1 cellular context compared by ENCODE assay signal in the genomic region with DNA sequence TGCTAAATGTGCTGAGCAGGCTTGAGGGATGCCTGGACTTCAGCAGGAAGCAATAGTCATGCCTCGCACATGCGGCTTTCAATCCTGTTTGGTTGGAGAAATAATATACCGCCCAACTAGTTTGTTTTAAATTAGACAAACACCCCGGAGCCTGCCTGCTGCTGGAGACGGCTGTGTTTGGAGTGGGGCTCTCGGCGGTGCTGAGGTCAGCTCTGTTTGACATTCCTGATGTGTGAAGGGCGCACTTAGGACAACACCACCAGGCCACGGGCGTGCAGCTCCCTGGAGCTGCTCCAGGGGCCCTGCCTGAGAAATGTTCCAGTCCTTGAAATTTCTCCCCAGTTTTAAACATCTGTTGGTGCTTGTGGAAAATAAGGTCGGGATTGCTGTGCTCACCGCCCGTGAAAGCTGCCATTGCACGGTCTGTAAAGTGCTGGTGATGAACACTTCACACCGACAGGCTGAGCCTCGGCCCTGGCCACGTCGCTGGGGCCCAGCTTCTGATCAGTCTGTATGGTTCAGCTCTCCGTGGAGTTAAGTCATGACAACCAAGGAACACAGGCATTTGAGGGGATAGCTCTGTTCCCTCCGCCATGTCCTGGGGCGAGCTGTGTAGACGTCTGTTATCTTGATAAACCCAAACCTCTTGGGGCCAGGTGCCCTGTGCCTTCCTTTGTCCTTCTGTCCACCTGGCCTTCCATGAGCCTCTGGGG.
TF ChIP-seq lines count a peak whose summit lies in the region.

No MANE protein-coding gene starts in this region.

TF ChIP-seq in HepG2, 621 proteins besides CTCF, POLR2A, EP300 and RAD21 (continued from another document and continues in another):
- TF ChIP-seq, protein P1, sequence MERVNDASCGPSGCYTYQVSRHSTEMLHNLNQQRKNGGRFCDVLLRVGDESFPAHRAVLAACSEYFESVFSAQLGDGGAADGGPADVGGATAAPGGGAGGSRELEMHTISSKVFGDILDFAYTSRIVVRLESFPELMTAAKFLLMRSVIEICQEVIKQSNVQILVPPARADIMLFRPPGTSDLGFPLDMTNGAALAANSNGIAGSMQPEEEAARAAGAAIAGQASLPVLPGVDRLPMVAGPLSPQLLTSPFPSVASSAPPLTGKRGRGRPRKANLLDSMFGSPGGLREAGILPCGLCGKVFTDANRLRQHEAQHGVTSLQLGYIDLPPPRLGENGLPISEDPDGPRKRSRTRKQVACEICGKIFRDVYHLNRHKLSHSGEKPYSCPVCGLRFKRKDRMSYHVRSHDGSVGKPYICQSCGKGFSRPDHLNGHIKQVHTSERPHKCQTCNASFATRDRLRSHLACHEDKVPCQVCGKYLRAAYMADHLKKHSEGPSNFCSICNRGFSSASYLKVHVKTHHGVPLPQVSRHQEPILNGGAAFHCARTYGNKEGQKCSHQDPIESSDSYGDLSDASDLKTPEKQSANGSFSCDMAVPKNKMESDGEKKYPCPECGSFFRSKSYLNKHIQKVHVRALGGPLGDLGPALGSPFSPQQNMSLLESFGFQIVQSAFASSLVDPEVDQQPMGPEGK (CRISPR knock-in tag; IDR thresholded peaks at IDR 0.05): 0 out of 2 replicates have a peak, but pooled peaks have one; percentile 22
- no peak for TF ChIP-seq ZNF713 (CRISPR knock-in tag; IDR thresholded peaks at IDR 0.05)
- TF ChIP-seq SPEN (CRISPR knock-in tag; IDR thresholded peaks at IDR 0.05; ENCODE audit: low read depth): 0 out of 2 replicates have a peak, but pooled peaks have one; percentile 28
- no peak for TF ChIP-seq NBN (conservative IDR thresholded peaks at IDR 0.05)
- TF ChIP-seq, protein P2, sequence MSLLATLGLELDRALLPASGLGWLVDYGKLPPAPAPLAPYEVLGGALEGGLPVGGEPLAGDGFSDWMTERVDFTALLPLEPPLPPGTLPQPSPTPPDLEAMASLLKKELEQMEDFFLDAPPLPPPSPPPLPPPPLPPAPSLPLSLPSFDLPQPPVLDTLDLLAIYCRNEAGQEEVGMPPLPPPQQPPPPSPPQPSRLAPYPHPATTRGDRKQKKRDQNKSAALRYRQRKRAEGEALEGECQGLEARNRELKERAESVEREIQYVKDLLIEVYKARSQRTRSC (CRISPR knock-in tag; IDR thresholded peaks at IDR 0.05; ENCODE audit: low read depth): 0 out of 2 replicates have a peak, but pooled peaks have one; percentile 55
- no peak for TF ChIP-seq ZNF792 (CRISPR knock-in tag; IDR thresholded peaks at IDR 0.05)
- no peak for TF ChIP-seq STAG1 (CRISPR knock-in tag; IDR thresholded peaks at IDR 0.05)
- TF ChIP-seq, protein P3, sequence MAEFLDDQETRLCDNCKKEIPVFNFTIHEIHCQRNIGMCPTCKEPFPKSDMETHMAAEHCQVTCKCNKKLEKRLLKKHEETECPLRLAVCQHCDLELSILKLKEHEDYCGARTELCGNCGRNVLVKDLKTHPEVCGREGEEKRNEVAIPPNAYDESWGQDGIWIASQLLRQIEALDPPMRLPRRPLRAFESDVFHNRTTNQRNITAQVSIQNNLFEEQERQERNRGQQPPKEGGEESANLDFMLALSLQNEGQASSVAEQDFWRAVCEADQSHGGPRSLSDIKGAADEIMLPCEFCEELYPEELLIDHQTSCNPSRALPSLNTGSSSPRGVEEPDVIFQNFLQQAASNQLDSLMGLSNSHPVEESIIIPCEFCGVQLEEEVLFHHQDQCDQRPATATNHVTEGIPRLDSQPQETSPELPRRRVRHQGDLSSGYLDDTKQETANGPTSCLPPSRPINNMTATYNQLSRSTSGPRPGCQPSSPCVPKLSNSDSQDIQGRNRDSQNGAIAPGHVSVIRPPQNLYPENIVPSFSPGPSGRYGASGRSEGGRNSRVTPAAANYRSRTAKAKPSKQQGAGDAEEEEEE (CRISPR knock-in tag; IDR thresholded peaks at IDR 0.05; ENCODE audit: borderline replicate concordance): no peak
- 0 out of 2 replicates have a peak, but pooled peaks have one; percentile 48 for TF ChIP-seq ATF7-NPFF (CRISPR knock-in tag; IDR thresholded peaks at IDR 0.05; ENCODE audit: low read depth)
- no peak for TF ChIP-seq ATF6 (CRISPR knock-in tag; conservative IDR thresholded peaks at IDR 0.05)
- TF ChIP-seq, protein P4, sequence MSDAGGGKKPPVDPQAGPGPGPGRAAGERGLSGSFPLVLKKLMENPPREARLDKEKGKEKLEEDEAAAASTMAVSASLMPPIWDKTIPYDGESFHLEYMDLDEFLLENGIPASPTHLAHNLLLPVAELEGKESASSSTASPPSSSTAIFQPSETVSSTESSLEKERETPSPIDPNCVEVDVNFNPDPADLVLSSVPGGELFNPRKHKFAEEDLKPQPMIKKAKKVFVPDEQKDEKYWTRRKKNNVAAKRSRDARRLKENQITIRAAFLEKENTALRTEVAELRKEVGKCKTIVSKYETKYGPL (CRISPR knock-in tag; IDR thresholded peaks at IDR 0.05): no peak
- TF ChIP-seq RFX1 (IDR thresholded peaks at IDR 0.05): no peak
- no peak for TF ChIP-seq ATF3 (CRISPR knock-in tag; IDR thresholded peaks at IDR 0.05)
- peak; percentile 44; the same call in 1 of the 2 replicates for TF ChIP-seq ZNF564 (CRISPR knock-in tag; IDR thresholded peaks at IDR 0.05)
- TF ChIP-seq TRIM24 (CRISPR knock-in tag; IDR thresholded peaks at IDR 0.05): no peak
- peak; percentile 43; the same call in 1 of the 2 replicates for TF ChIP-seq ZNF878 (CRISPR knock-in tag; IDR thresholded peaks at IDR 0.05)
- TF ChIP-seq PITX1 (CRISPR knock-in tag; IDR thresholded peaks at IDR 0.05): peak; percentile 74; the same call in 1 of the 2 replicates
- no peak for TF ChIP-seq BORCS8-MEF2B (CRISPR knock-in tag; IDR thresholded peaks at IDR 0.05)
- no peak for TF ChIP-seq CC2D1A (CRISPR knock-in tag; IDR thresholded peaks at IDR 0.05)
- TF ChIP-seq HNRNPLL (IDR thresholded peaks at IDR 0.05; ENCODE audit: low read depth, low read length, poor library complexity, severe bottlenecking): no peak
- TF ChIP-seq SMARCE1 (IDR thresholded peaks at IDR 0.05; ENCODE audit: borderline replicate concordance): no peak
- 0 out of 2 replicates have a peak, but pooled peaks have one; percentile 23 for TF ChIP-seq ETV5 (CRISPR knock-in tag; IDR thresholded peaks at IDR 0.05; ENCODE audit: borderline replicate concordance)
- TF ChIP-seq FOXK1 (CRISPR knock-in tag; IDR thresholded peaks at IDR 0.05; ENCODE audit: borderline replicate concordance, low read depth): no peak
- no peak for TF ChIP-seq MLLT10 (CRISPR knock-in tag; IDR thresholded peaks at IDR 0.05)
- peak; percentile 90 for TF ChIP-seq TBX2 (CRISPR knock-in tag; IDR thresholded peaks at IDR 0.05; ENCODE audit: borderline replicate concordance)
- TF ChIP-seq, protein P5, sequence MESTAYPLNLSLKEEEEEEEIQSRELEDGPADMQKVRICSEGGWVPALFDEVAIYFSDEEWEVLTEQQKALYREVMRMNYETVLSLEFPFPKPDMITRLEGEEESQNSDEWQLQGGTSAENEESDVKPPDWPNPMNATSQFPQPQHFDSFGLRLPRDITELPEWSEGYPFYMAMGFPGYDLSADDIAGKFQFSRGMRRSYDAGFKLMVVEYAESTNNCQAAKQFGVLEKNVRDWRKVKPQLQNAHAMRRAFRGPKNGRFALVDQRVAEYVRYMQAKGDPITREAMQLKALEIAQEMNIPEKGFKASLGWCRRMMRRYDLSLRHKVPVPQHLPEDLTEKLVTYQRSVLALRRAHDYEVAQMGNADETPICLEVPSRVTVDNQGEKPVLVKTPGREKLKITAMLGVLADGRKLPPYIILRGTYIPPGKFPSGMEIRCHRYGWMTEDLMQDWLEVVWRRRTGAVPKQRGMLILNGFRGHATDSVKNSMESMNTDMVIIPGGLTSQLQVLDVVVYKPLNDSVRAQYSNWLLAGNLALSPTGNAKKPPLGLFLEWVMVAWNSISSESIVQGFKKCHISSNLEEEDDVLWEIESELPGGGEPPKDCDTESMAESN (CRISPR knock-in tag; conservative IDR thresholded peaks at IDR 0.05): no peak
- peak; percentile 76; the same call in 1 of the 2 replicates for TF ChIP-seq RERE (CRISPR knock-in tag; IDR thresholded peaks at IDR 0.05; ENCODE audit: low read depth)
- TF ChIP-seq ZMYM3 (CRISPR knock-in tag; IDR thresholded peaks at IDR 0.05): no peak
- no peak for TF ChIP-seq MBNL3 (CRISPR knock-in tag; conservative IDR thresholded peaks at IDR 0.05)
- peak; percentile 68; the same call in 1 of the 2 replicates for TF ChIP-seq NR2F2 (IDR thresholded peaks at IDR 0.05; ENCODE audit: borderline replicate concordance, low read depth)
- TF ChIP-seq, protein P6, sequence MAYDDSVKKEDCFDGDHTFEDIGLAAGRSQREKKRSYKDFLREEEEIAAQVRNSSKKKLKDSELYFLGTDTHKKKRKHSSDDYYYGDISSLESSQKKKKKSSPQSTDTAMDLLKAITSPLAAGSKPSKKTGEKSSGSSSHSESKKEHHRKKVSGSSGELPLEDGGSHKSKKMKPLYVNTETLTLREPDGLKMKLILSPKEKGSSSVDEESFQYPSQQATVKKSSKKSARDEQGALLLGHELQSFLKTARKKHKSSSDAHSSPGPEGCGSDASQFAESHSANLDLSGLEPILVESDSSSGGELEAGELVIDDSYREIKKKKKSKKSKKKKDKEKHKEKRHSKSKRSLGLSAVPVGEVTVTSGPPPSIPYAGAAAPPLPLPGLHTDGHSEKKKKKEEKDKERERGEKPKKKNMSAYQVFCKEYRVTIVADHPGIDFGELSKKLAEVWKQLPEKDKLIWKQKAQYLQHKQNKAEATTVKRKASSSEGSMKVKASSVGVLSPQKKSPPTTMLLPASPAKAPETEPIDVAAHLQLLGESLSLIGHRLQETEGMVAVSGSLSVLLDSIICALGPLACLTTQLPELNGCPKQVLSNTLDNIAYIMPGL (CRISPR knock-in tag; IDR thresholded peaks at IDR 0.05; ENCODE audit: borderline replicate concordance in 1 of 2, low read depth in 1 of 2): no peak
- 0 out of 2 replicates have a peak, but pooled peaks have one; percentile 28 for TF ChIP-seq NR2C2 (CRISPR knock-in tag; IDR thresholded peaks at IDR 0.05; ENCODE audit: borderline replicate concordance)
- no peak for TF ChIP-seq SOX13 (IDR thresholded peaks at IDR 0.05)
- TF ChIP-seq SOX13 (CRISPR knock-in tag; conservative IDR thresholded peaks at IDR 0.05 in 1 of 2, IDR thresholded peaks at IDR 0.05 in 1 of 2): peak in 1 of 2 experiments; percentile 29; a peak in 1 of 4 replicates
- 0 out of 2 replicates have a peak, but pooled peaks have one; percentile 17 for TF ChIP-seq ZNF574 (CRISPR knock-in tag; IDR thresholded peaks at IDR 0.05)
